13 cellular contexts compared by ENCODE assay signal in the genomic region with DNA sequence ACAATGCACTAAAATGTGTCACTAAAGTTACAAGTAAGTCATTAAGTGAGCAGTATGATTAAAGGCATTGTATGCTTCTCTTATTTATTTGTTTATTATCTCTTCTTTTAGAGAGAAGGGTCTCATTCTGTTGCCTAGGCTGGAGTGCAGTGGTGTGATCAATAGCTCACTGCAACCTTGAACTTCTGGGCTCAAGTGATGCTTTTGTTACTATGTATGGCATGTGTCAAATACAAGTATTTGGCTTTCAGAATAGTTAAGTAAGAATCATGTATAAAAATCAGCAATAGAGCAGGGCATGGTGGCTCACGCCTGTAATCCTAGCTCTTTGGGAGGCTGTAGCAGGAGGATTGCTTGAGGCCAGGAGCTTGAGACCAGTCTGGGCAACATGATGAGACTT. TPM values are rescaled to one million over a fixed set of nuclear protein-coding genes. Genes with fewer than 3 reads are reported as not detected.
DNase-seq lines count a peak whose midpoint lies in the region; ATAC-seq and TF ChIP-seq lines count a peak whose summit lies in the region.
"Had no signal": no experiment of that assay in that cellular context is flagged by ENCODE, and none has a peak within 500 bp of the region (broad histone marks: within the 10 kb centered on the region; RNA-seq: fewer than 3 reads in every experiment).

No MANE protein-coding gene starts in this region.

- H3K4ac ChIP-seq in trophoblast cell (ENCODE audit: low read depth, low read length), result no peak overlapping the region

- POLR2A ChIA-PET in T-cell (lab: Charles Lee), result no interaction called here

- H3K4me1 Mint-ChIP-seq in T-cell (peaks cover 25 to 50% (median 28%) of the 10 kb centered on the region in 3 donors), mesothelial cell of epicardium (peaks cover 22% of the 10 kb centered on the region)
- H3K4me1 Mint-ChIP-seq: B cell had no signal

- H4K12ac ChIP-seq in trophoblast cell (ENCODE audit: low read depth, low read length), result no peak overlapping the region

- peak overlapping the region; percentile 81 for H3K27ac ChIP-seq in cardiac muscle cell
- H3K27ac ChIP-seq in heart right ventricle, result peak overlapping the region in 5 of 10 donors; percentile 9 to 70 (median 57)
- H3K27ac ChIP-seq in trophoblast cell (ENCODE audit: low read depth, low read length), result peak overlapping the region; percentile 7
- H3K27ac ChIP-seq: BLaER1 treated with 17β-estradiol and CSF1 and Interleukin-3, amounts not matched to agents 10 nM and 100 nM; GM23248 had no signal

- no peaks in the 10 kb centered on the region for H3K27me3 Mint-ChIP-seq in T-cell
- no peaks in the 10 kb centered on the region for H3K27me3 Mint-ChIP-seq in mesothelial cell of epicardium (ENCODE audit: low read depth)

- no peak overlapping the region for H2AFZ ChIP-seq in trophoblast cell (ENCODE audit: insufficient read depth, low read length, poor library complexity)
- H2AFZ ChIP-seq: GM23248 had no signal

- no peak overlapping the region for H3K4me2 ChIP-seq in trophoblast cell (ENCODE audit: low read length)
- H3K4me2 ChIP-seq: BLaER1 treated with 17β-estradiol and CSF1 and Interleukin-3, amounts not matched to agents 10 nM and 100 nM had no signal

- H2BK120ac ChIP-seq in trophoblast cell (ENCODE audit: insufficient read depth, low read length, poor library complexity), result no peak overlapping the region

- no peak overlapping the region for H2BK5ac ChIP-seq in trophoblast cell (ENCODE audit: low read depth, low read length, poor library complexity)

- H3K79me1 ChIP-seq in trophoblast cell (ENCODE audit: low read length), result peaks cover 4% of the 10 kb centered on the region

- no peaks in the 10 kb centered on the region for H3K79me2 ChIP-seq in trophoblast cell (ENCODE audit: control insufficient read depth, insufficient read depth, low read length, poor library complexity)

- H3K27me3 ChIP-seq in cardiac muscle cell (no peaks in the 10 kb centered on the region), heart right ventricle (no peaks in the 10 kb centered on the region), trophoblast cell (ENCODE audit: insufficient read depth, low read length) (no peaks in the 10 kb centered on the region)
- H3K27me3 ChIP-seq: BLaER1 treated with 17β-estradiol and CSF1 and Interleukin-3, amounts not matched to agents 10 nM and 100 nM had no signal

- no peak overlapping the region for H4K8ac ChIP-seq in trophoblast cell (ENCODE audit: low read depth, low read length)

- H3K4me3 Mint-ChIP-seq in T-cell (no peak overlapping the region), mesothelial cell of epicardium (no peak overlapping the region)
- H3K4me3 Mint-ChIP-seq: B cell; CD8-positive, alpha-beta T cell had no signal

- H3K4me1 ChIP-seq in cardiac muscle cell (ENCODE audit: low read depth) (peaks cover 21% of the 10 kb centered on the region), heart right ventricle (peaks cover 0 to 16% (median 5%) of the 10 kb centered on the region in 9 donors), trophoblast cell (ENCODE audit: control insufficient read depth in 1 of 2, insufficient read depth in 2 of 2, low read length in 2 of 2) (peaks cover 6 to 14% of the 10 kb centered on the region in 2 experiments)
- H3K4me1 ChIP-seq: BLaER1 treated with 17β-estradiol and CSF1 and Interleukin-3, amounts not matched to agents 10 nM and 100 nM had no signal

- H3K36me3 ChIP-seq in cardiac muscle cell, result no peaks in the 10 kb centered on the region
- no peaks in the 10 kb centered on the region for H3K36me3 ChIP-seq in heart right ventricle
- no peaks in the 10 kb centered on the region for H3K36me3 ChIP-seq in trophoblast cell (ENCODE audit: control insufficient read depth in 1 of 2, insufficient read depth in 2 of 2, low read length in 2 of 2)
- H3K36me3 ChIP-seq: BLaER1 treated with 17β-estradiol and CSF1 and Interleukin-3, amounts not matched to agents 10 nM and 100 nM; HAP-1 had no signal

- CTCF ChIA-PET in T-cell (lab: Charles Lee), result no interaction called here

- WGBS in heart right ventricle, 2 donors, result 97 to 100% methylated on average over 1 of the region's 1 CpG
- WGBS in trophoblast cell (ENCODE audit: extremely low coverage, insufficient coverage, insufficient read length), result no CpG with 5 or more reads among the region's 1 CpG

- no peaks in the 10 kb centered on the region for H3K9me3 ChIP-seq in cardiac muscle cell (ENCODE audit: low read depth)
- H3K9me3 ChIP-seq in heart right ventricle, result peaks cover 0 to 10% (median 0%) of the 10 kb centered on the region in 11 donors
- no peaks in the 10 kb centered on the region for H3K9me3 ChIP-seq in trophoblast cell (ENCODE audit: insufficient read depth, low read depth, low read length)
- H3K9me3 ChIP-seq: HAP-1 had no signal

- no peak overlapping the region for H3K4me3 ChIP-seq in cardiac muscle cell
- no peak overlapping the region for H3K4me3 ChIP-seq in heart right ventricle
- no peak overlapping the region for H3K4me3 ChIP-seq in trophoblast cell (ENCODE audit: low read depth, low read length)
- H3K4me3 ChIP-seq: BLaER1 treated with 17β-estradiol and CSF1 and Interleukin-3, amounts not matched to agents 10 nM and 100 nM; GM23248; HAP-1 had no signal

- no peak overlapping the region for H3K18ac ChIP-seq in trophoblast cell (ENCODE audit: low read length)

- no peak overlapping the region for H4K91ac ChIP-seq in trophoblast cell (ENCODE audit: low read depth, low read length)

- no peak overlapping the region for H3K23ac ChIP-seq in trophoblast cell (ENCODE audit: low read length)

- no peak overlapping the region for H3K9ac ChIP-seq in trophoblast cell (ENCODE audit: low read length)
- H3K9ac ChIP-seq: BLaER1 treated with 17β-estradiol and CSF1 and Interleukin-3, amounts not matched to agents 10 nM and 100 nM; GM23248 had no signal

- H3K9me3 Mint-ChIP-seq in T-cell (peaks cover 0 to 9% (median 7%) of the 10 kb centered on the region in 3 donors), mesothelial cell of epicardium (peaks cover 18% of the 10 kb centered on the region)

- H2BK12ac ChIP-seq in trophoblast cell (ENCODE audit: low read length), result no peak overlapping the region

- H3K36me3 Mint-ChIP-seq in T-cell (peaks cover 3% of the 10 kb centered on the region), mesothelial cell of epicardium (peaks cover 17% of the 10 kb centered on the region)
- H3K36me3 Mint-ChIP-seq: CD8-positive, alpha-beta T cell had no signal

- no peak for TF ChIP-seq CTCF in cardiac muscle cell (IDR thresholded peaks at IDR 0.05; ENCODE audit: low read depth, low read length)
- TF ChIP-seq CTCF in heart right ventricle (IDR thresholded peaks at IDR 0.05), result no peak
- TF ChIP-seq CTCF in mesothelial cell of epicardium (IDR thresholded peaks at IDR 0.05; ENCODE audit: unreplicated experiment), result no peak

- no peak overlapping the region for H2AK5ac ChIP-seq in trophoblast cell (ENCODE audit: low read length)

- intact Hi-C loops in heart right ventricle (cut with DNase I), result no loop called here

- DNase-seq in cardiac muscle cell (ENCODE audit: low read depth in 1 of 2, low spot score in 1 of 2), result no peak
- no peak for DNase-seq in heart right ventricle
- DNase-seq in T-cell, result no peak
- DNase-seq in mesothelial cell of epicardium (ENCODE audit: low spot score in 2 of 2, unreplicated experiment in 2 of 2), result no peak
- DNase-seq in trophoblast cell, result no peak
- no peak for DNase-seq in hypothalamus (lab: John Stamatoyannopoulos, UW)
- DNase-seq: Calu3; CD8-positive, alpha-beta T cell; GM23248 had no signal

- H3K14ac ChIP-seq in trophoblast cell (ENCODE audit: low read length), result no peak overlapping the region

- H3K27ac Mint-ChIP-seq in T-cell (peak overlapping the region; percentile 0 to 3), mesothelial cell of epicardium (peak overlapping the region; percentile 13)
- H3K27ac Mint-ChIP-seq: B cell; CD8-positive, alpha-beta T cell had no signal

- ATAC-seq in heart right ventricle (no peak), T-cell (replicated peaks in 1 of 4) (no peak), GM21529 (IDR thresholded peaks at IDR 0.05; ENCODE audit: unreplicated experiment) (no peak)
- ATAC-seq: CD8-positive, alpha-beta T cell had no signal

RNA-seq across cellular contexts. Expression of a gene that starts 15.8 kb away (rescaled TPM):
- total RNA-seq in cardiac muscle cell, result 47.4 and 50.0 TPM in 2 replicates
- 50.3 and 57.2 TPM in 2 replicates for polyA plus RNA-seq in cardiac muscle cell
- 100 to 1,000 TPM in 7 of 10 donors, 10 to 100 TPM in 3; 70.2 to 148 (median 125) TPM for total RNA-seq in heart right ventricle
- 10 to 100 TPM; 10.1 to 34.2 TPM for polyA plus RNA-seq in heart right ventricle
- total RNA-seq in T-cell, result 100 to 1,000 TPM; 170 to 283 (median 177) TPM
- total RNA-seq in mesothelial cell of epicardium, result 65.4 to 70.7 TPM (median 66.4 TPM) in 3 replicates
- polyA plus RNA-seq in trophoblast cell (2013), result 137 and 140 TPM in 2 replicates
